Comparison of ENCODE assay signal across 1 cellular context in genomic region chr5:141494761-141495455, GRCh38.
A peak's percentile ranks its signal among the peaks of the same experiment; 100 is the strongest.
TF ChIP-seq lines count a peak whose summit lies in the region.

No MANE protein-coding gene starts in this region.

TF ChIP-seq in H1, 55 proteins besides CTCF, POLR2A, EP300 and RAD21:
- TF ChIP-seq RFX5 (IDR thresholded peaks at IDR 0.05; ENCODE audit: borderline replicate concordance, low read depth, low read length) (no peak), KDM1A (IDR thresholded peaks at IDR 0.05; ENCODE audit: borderline replicate concordance, low read length) (0 out of 2 replicates have a peak, but pooled peaks have one; percentile 10), EZH2 (IDR thresholded peaks at IDR 0.05; ENCODE audit: low read depth, low read length, severe bottlenecking) (no peak)
